ENCODE assay signal across 18 cellular contexts in genomic region chr22:37362618-37363017, GRCh38.
"Had no signal": no experiment of that assay in that cellular context is flagged by ENCODE, and none has a peak within 500 bp of the region (broad histone marks: within the 10 kb centered on the region; RNA-seq: fewer than 3 reads in every experiment).

No MANE protein-coding gene starts in this region.

- H3K27ac ChIP-seq: breast epithelium, esophagus squamous epithelium, psoas muscle, skin epidermis, suprapubic skin, transverse colon, uterus had no signal

- H3K27me3 ChIP-seq: breast epithelium, transverse colon, uterus had no signal

- H3K36me3 ChIP-seq: breast epithelium, esophagus squamous epithelium, suprapubic skin, transverse colon, uterus had no signal

- DNase-seq: activated CD4-positive, alpha-beta T cell treated with anti-CD3 and anti-CD28 coated beads, Interleukin-2, amount 10 ng/mL, durations not matched to agents 7 days and 5 days; activated CD8-positive, alpha-beta T cell treated with anti-CD3 and anti-CD28 coated beads, Interleukin-2, amount 10 ng/mL, durations not matched to agents 7 days and 5 days; activated naive CD4-positive, alpha-beta T cell treated with anti-CD3 and anti-CD28 coated beads for 36 hours; activated T-cell treated with anti-CD3 and anti-CD28 coated beads, Interleukin-2, amount 50 U/mL, for 24 hours; anterior cingulate cortex; dermis blood vessel endothelial cell; effector memory CD4-positive, alpha-beta T cell; esophagus squamous epithelium; mammary epithelial cell; psoas muscle; T1000; transverse colon; uterus had no signal

- ATAC-seq: activated CD8-positive, alpha-beta T cell treated with anti-CD3 and anti-CD28 coated beads, Interleukin-2, amount 10 ng/mL, durations not matched to agents 7 days and 5 days; left lobe of liver; psoas muscle; right cardiac atrium had no signal

- H3K4me3 ChIP-seq: breast epithelium, esophagus squamous epithelium, psoas muscle, skin epidermis, suprapubic skin, transverse colon, uterus had no signal

- H3K4me1 ChIP-seq: breast epithelium, esophagus squamous epithelium, psoas muscle, suprapubic skin, transverse colon, uterus had no signal

- H3K9me3 ChIP-seq: breast epithelium, esophagus squamous epithelium, psoas muscle, suprapubic skin, transverse colon, uterus had no signal
